In genomic region chr5:58462623-58463230, GRCh38 we compare ENCODE assay signal across 8 cellular contexts. TPM values are rescaled to one million over a fixed set of nuclear protein-coding genes. Genes with fewer than 3 reads are reported as not detected.
DNase-seq lines count a peak whose midpoint lies in the region; ATAC-seq, FAIRE-seq and TF ChIP-seq lines count a peak whose summit lies in the region.

No MANE protein-coding gene starts in this region.

- H3K27me3 ChIP-seq in CD4-positive, alpha-beta memory T cell (ENCODE audit: insufficient read depth, low read length): peaks cover 8% of the 10 kb centered on the region
- H3K27me3 ChIP-seq in OCI-LY3 (ENCODE audit: low read depth, low read length) (no peaks in the 10 kb centered on the region), K562 (ENCODE audit: control insufficient read depth in 2 of 2, insufficient read depth in 2 of 2, low read length in 2 of 2) (no peaks in the 10 kb centered on the region), testis (no peaks in the 10 kb centered on the region)

- no peak for FAIRE-seq in K562 (lab: Jason Lieb, UNC)

- H3K9ac ChIP-seq in OCI-LY3 (ENCODE audit: low read length) (peak overlapping the region; percentile 26; the same call in 1 of the 2 replicates), K562 (ENCODE audit: insufficient read depth in 1 of 2, low read depth in 2 of 2, low read length in 2 of 2) (no peak overlapping the region)

- H3K9me3 ChIP-seq in CD4-positive, alpha-beta memory T cell (ENCODE audit: control insufficient read depth in 1 of 2, low read length in 2 of 2): no peaks in the 10 kb centered on the region
- no peaks in the 10 kb centered on the region for H3K9me3 ChIP-seq in OCI-LY3 (ENCODE audit: insufficient read depth, low read length)
- H3K9me3 ChIP-seq in K562 (replicated peaks; ENCODE audit: control insufficient read depth, insufficient read depth, low read depth, low read length): no peaks in the 10 kb centered on the region
- no peaks in the 10 kb centered on the region for H3K9me3 ChIP-seq in testis

- CTCF ChIA-PET in CD4-positive, alpha-beta memory T cell (lab: Charles Lee; ENCODE audit: partially characterized antibody): interaction anchor here (0.7 to 10.2 kb wide), 9 partner anchors 683 to 1562 kb away, joined by 3 to 176 read pairs (median 30); no protein-coding TSS in a partner anchor
- CTCF ChIA-PET in K562 (lab: Yijun Ruan, JAX; ENCODE audit: low intra/inter-chr PET ratio): interaction anchor here (0.6 to 4.7 kb wide), 5 partner anchors 575 to 1562 kb away, joined by 3 to 49 read pairs (median 5); no protein-coding TSS in a partner anchor

- no peak overlapping the region for H3K27ac ChIP-seq in CD4-positive, alpha-beta memory T cell (ENCODE audit: low read depth, low read length)
- H3K27ac ChIP-seq in OCI-LY3 (ENCODE audit: low read length) (0 out of 2 replicates have a peak overlapping the region, but pooled peaks have one; percentile 7), K562 (ENCODE audit: extremely low read depth, low read depth, low read length) (no peak overlapping the region), testis (no peak overlapping the region)

- TF ChIP-seq POLR2A in K562 (conservative IDR thresholded peaks at IDR 0.05): no peak
- TF ChIP-seq POLR2A in testis (IDR thresholded peaks at IDR 0.05): no peak

- TF ChIP-seq CTCF in GM13977 (IDR thresholded peaks at IDR 0.05; ENCODE audit: extremely low read depth, insufficient read depth, missing control alignments): peak; percentile 55
- peak; percentile 61 for TF ChIP-seq CTCF in OCI-LY3 (IDR thresholded peaks at IDR 0.05; ENCODE audit: low read depth, low read length)
- TF ChIP-seq CTCF in K562 (IDR thresholded peaks at IDR 0.05 in 2 of 3, conservative IDR thresholded peaks at IDR 0.05 in 1 of 3; ENCODE audit: insufficient read depth in 2 of 3, low read depth in 1 of 3, low read length in 3 of 3): peak; percentile 7 to 55 (median 29); a peak in 3 of 6 replicates
- TF ChIP-seq CTCF in testis (IDR thresholded peaks at IDR 0.05): peak; percentile 33 to 73 (median 57)

- TF ChIP-seq EP300 in K562 (IDR thresholded peaks at IDR 0.05; ENCODE audit: low read length): no peak

- peak overlapping the region in 3 of 7 donors; percentile 10 to 51 (median 21) for H3K27ac Mint-ChIP-seq in CD4-positive, alpha-beta memory T cell

- H3K36me3 ChIP-seq in CD4-positive, alpha-beta memory T cell (ENCODE audit: insufficient read depth, low read length): no peaks in the 10 kb centered on the region
- no peaks in the 10 kb centered on the region for H3K36me3 ChIP-seq in OCI-LY3 (replicated peaks; ENCODE audit: low read depth, low read length)
- H3K36me3 ChIP-seq in K562 (ENCODE audit: control insufficient read depth, insufficient read depth, low read length): no peaks in the 10 kb centered on the region
- H3K36me3 ChIP-seq in testis (ENCODE audit: low read depth, missing control alignments): no peaks in the 10 kb centered on the region

- peaks cover 0 to 4% of the 10 kb centered on the region in 2 donors for H3K27me3 Mint-ChIP-seq in CD4-positive, alpha-beta memory T cell

- intact Hi-C loops in CD4-positive, alpha-beta memory T cell (cut with micrococcal nuclease): no loop called here
- intact Hi-C loops in K562 (cut with micrococcal nuclease): loop anchor here (1.0 to 2.0 kb wide), 4 partner anchors 574 to 1164 kb away; no protein-coding TSS in a partner anchor
- intact Hi-C loops in testis (cut with DNase I; ENCODE audit: low total_unique reads): loop anchor here (5.0 kb wide), 2 partner anchors 680 to 1165 kb away; no protein-coding TSS in a partner anchor

- no peak overlapping the region for H3K4me3 ChIP-seq in CD4-positive, alpha-beta memory T cell (ENCODE audit: low read length in 2 of 2)
- 0 out of 2 replicates have a peak overlapping the region, but pooled peaks have one; percentile 5 for H3K4me3 ChIP-seq in OCI-LY3 (ENCODE audit: low read length)
- no peak overlapping the region for H3K4me3 ChIP-seq in K562
- no peak overlapping the region for H3K4me3 ChIP-seq in testis

- H3K79me2 ChIP-seq in OCI-LY3 (ENCODE audit: low read length) (no peaks in the 10 kb centered on the region), K562 (ENCODE audit: control insufficient read depth, insufficient read depth, low read length) (no peaks in the 10 kb centered on the region)

- POLR2A ChIA-PET in CD4-positive, alpha-beta memory T cell (lab: Charles Lee; ENCODE audit: partially characterized antibody): interaction anchor here (3.2 kb wide), 1 partner anchor 1163 kb away, joined by 34 read pairs; no protein-coding TSS in a partner anchor
- POLR2A ChIA-PET in K562 (lab: Yijun Ruan, JAX): no interaction called here

- in situ Hi-C loops in GM13977 (cut with MboI; ENCODE audit: low pct_unique_long_range_greater_than_20kb, low sequenced_read_pairs, unreplicated experiment) (loop anchor here (25.0 kb wide), 2 partner anchors 575 to 675 kb away; no protein-coding TSS in a partner anchor), K562 (cut with MboI) (loop anchor here (10.0 to 25.0 kb wide), 3 partner anchors 675 to 1168 kb away; partner anchors contain the start of gene ACTBL2)

- H3K4me1 Mint-ChIP-seq in CD4-positive, alpha-beta memory T cell: peaks cover 3 to 16% (median 14%) of the 10 kb centered on the region in 4 donors

- no peaks in the 10 kb centered on the region for H4K20me1 ChIP-seq in OCI-LY3 (ENCODE audit: insufficient read depth, low read length)
- H4K20me1 ChIP-seq in K562 (replicated peaks; ENCODE audit: control insufficient read depth, insufficient read depth, low read length): no peaks in the 10 kb centered on the region

- peaks cover 12% of the 10 kb centered on the region for H3K4me1 ChIP-seq in CD4-positive, alpha-beta memory T cell (ENCODE audit: insufficient read depth, low read length)
- H3K4me1 ChIP-seq in OCI-LY3 (ENCODE audit: low read length) (peaks cover 25% of the 10 kb centered on the region), K562 (replicated peaks in 1 of 2; ENCODE audit: control insufficient read depth in 2 of 2, insufficient read depth in 2 of 2, low read length in 2 of 2) (peaks cover 0 to 12% of the 10 kb centered on the region in 2 experiments; a peak in 1 of 5 replicates), testis (no peaks in the 10 kb centered on the region)

- H3K4me3 Mint-ChIP-seq in CD4-positive, alpha-beta memory T cell: peak overlapping the region in 1 of 8 donors; percentile 1

- no peaks in the 10 kb centered on the region for H3K9me1 ChIP-seq in K562 (ENCODE audit: control insufficient read depth, insufficient read depth, low read length)

- no peaks in the 10 kb centered on the region for H3K9me3 Mint-ChIP-seq in CD4-positive, alpha-beta memory T cell

- peak; percentile 68 to 77 for TF ChIP-seq RAD21 in K562 (CRISPR knock-in tag; conservative IDR thresholded peaks at IDR 0.05 in 1 of 2, IDR thresholded peaks at IDR 0.05 in 1 of 2)

- peak; percentile 54 to 65 (median 63) for DNase-seq in CD4-positive, alpha-beta memory T cell
- DNase-seq in GM13977 (ENCODE audit: low spot score) (peak; percentile 50), K562 (ENCODE audit: extremely low read depth in 1 of 4, low spot score in 3 of 4) (peak; percentile 9 to 37 (median 16)), kidney tubule cell (ENCODE audit: low spot score) (peak; percentile 81), testis (peak; percentile 34)

- H2AFZ ChIP-seq in OCI-LY3 (ENCODE audit: low read depth, low read length): peak overlapping the region; percentile 41; the same call in 1 of the 2 replicates
- no peak overlapping the region for H2AFZ ChIP-seq in K562 (ENCODE audit: low read depth, low read length)

- ATAC-seq in K562: no peak
- no peak for ATAC-seq in activated CD4-positive, CD25-positive, alpha-beta regulatory T cell treated with anti-CD3 and anti-CD28 coated beads, Interleukin-2, amount 50 U/mL, for 24 hours
- no peak for ATAC-seq in HG03175 (IDR thresholded peaks at IDR 0.05; ENCODE audit: unreplicated experiment)

- WGBS in K562 (ENCODE audit: insufficient coverage, low coverage, missing lambda C conversion rate): 5% methylated on average over 4 of the region's 4 CpGs
- WGBS in testis, 2 donors: 9 to 14% methylated on average over 4 of the region's 4 CpGs

- H3K4me2 ChIP-seq in OCI-LY3 (ENCODE audit: low read length) (peak overlapping the region; percentile 56), K562 (ENCODE audit: insufficient read depth, low read length) (no peak overlapping the region)

- peaks cover 0 to 3% of the 10 kb centered on the region in 2 donors for H3K36me3 Mint-ChIP-seq in CD4-positive, alpha-beta memory T cell

- no TSS peak for BruUV-seq in K562 (replicated peaks; lab: Mats Ljungman, UMichigan)

RNA-seq across cellular contexts. Expression of gene PLK2, which starts 2.8 kb away (rescaled TPM):
- total RNA-seq in CD4-positive, alpha-beta memory T cell: 1 to 10 TPM; 6.3 to 8.2 TPM
- 1 to 10 TPM; 2.2 to 6.5 TPM for polyA plus RNA-seq in CD4-positive, alpha-beta memory T cell
- not detected in 2 replicates for total RNA-seq in K562 (2011; cell fraction: chromatin; rRNA removed; ENCODE audit: low replicate concordance)
- total RNA-seq in K562 (2011; cell fraction: nucleolus; rRNA removed): not detected in 2 replicates
- not detected in 2 replicates for total RNA-seq in K562 (2011; cell fraction: nucleoplasm; rRNA removed)
- not detected in 2 replicates for total RNA-seq in K562 (2014; rRNA removed)
- total RNA-seq in K562 (2014; rRNA removed; fragmentation: Illumina TruSeq; extraction: Trizol): not detected in 2 replicates
- not detected in 2 replicates for total RNA-seq in K562 (2015; rRNA removed; fragmentation: Illumina TruSeq; extraction: Trizol)
- 0.54 and 0.58 TPM in 2 replicates for total RNA-seq in K562 (2021)
- not detected in 2 replicates for polyA plus RNA-seq in K562 (2011; rRNA removed)
- polyA plus RNA-seq in K562 (2011; cell fraction: cytosol; rRNA removed): 0.07 TPM in 1 of 2 replicates, not detected in the other
- polyA plus RNA-seq in K562 (2011; cell fraction: nucleus; rRNA removed): not detected in 2 replicates
- polyA plus RNA-seq in K562 (2012): not detected in 2 replicates
- not detected in 2 replicates for polyA plus RNA-seq in K562 (2014; fragmentation: Illumina TruSeq; extraction: Trizol)
- not detected for polyA plus RNA-seq in K562 (2014; fragmentation: Nextera tagmentation; extraction: Ambion mirVana)
- polyA plus RNA-seq in K562 (2014; rRNA removed): not detected in 2 replicates
- polyA minus RNA-seq in K562 (2011; rRNA and poly(A)+ RNA removed): not detected in 2 replicates
- not detected in 2 replicates for polyA minus RNA-seq in K562 (2011; cell fraction: cytosol; rRNA and poly(A)+ RNA removed)
- polyA minus RNA-seq in K562 (2011; cell fraction: nucleus; rRNA and poly(A)+ RNA removed): 0.56 TPM in 1 of 2 replicates, not detected in the other
- total RNA-seq in testis: 10 to 100 TPM; 55.3 to 88.4 TPM
- polyA plus RNA-seq in testis (ENCODE audit: insufficient read depth, low read depth, low replicate concordance): 87.8 TPM

RNA-seq across cellular contexts. Expression of gene GAPT, which starts 28.5 kb away (rescaled TPM):
- not detected for total RNA-seq in CD4-positive, alpha-beta memory T cell
- polyA plus RNA-seq in CD4-positive, alpha-beta memory T cell: 1 to 10 TPM in 1 of 2 donors, not detected in 1; 2.0 TPM
- not detected in 2 replicates for total RNA-seq in K562 (2011; cell fraction: chromatin; rRNA removed; ENCODE audit: low replicate concordance)
- not detected in 2 replicates for total RNA-seq in K562 (2011; cell fraction: nucleolus; rRNA removed)
- not detected in 2 replicates for total RNA-seq in K562 (2011; cell fraction: nucleoplasm; rRNA removed)
- total RNA-seq in K562 (2014; rRNA removed) (not detected in 2 replicates), K562 (2014; rRNA removed; fragmentation: Illumina TruSeq; extraction: Trizol) (not detected in 2 replicates), K562 (2015; rRNA removed; fragmentation: Illumina TruSeq; extraction: Trizol) (not detected in 2 replicates), K562 (2021) (not detected in 2 replicates), testis (1 to 10 TPM in 1 of 2 donors, under 1 TPM in 1; 0.62 to 1.9 TPM)
- polyA plus RNA-seq in K562 (2011; rRNA removed) (not detected in 2 replicates), K562 (2014; fragmentation: Illumina TruSeq; extraction: Trizol) (not detected in 2 replicates), K562 (2014; fragmentation: Nextera tagmentation; extraction: Ambion mirVana) (not detected), K562 (2014; rRNA removed) (not detected in 2 replicates), testis (ENCODE audit: insufficient read depth, low read depth, low replicate concordance) (0.58 TPM)
- not detected in 2 replicates for polyA plus RNA-seq in K562 (2011; cell fraction: cytosol; rRNA removed)
- not detected in 2 replicates for polyA plus RNA-seq in K562 (2011; cell fraction: nucleus; rRNA removed)
- not detected in 2 replicates for polyA plus RNA-seq in K562 (2012)
- not detected in 2 replicates for polyA minus RNA-seq in K562 (2011; rRNA and poly(A)+ RNA removed)
- polyA minus RNA-seq in K562 (2011; cell fraction: cytosol; rRNA and poly(A)+ RNA removed): not detected in 2 replicates
- polyA minus RNA-seq in K562 (2011; cell fraction: nucleus; rRNA and poly(A)+ RNA removed): not detected in 2 replicates

Comparison
In these comparisons a context has a peak if more than half of its experiments do, and no peak if none do; other contexts are left out.
1. DNase-seq: peak in every context shown above with its lines; median percentile 81 in kidney tubule cell; 63 in CD4-positive, alpha-beta memory T cell; 50 in GM13977; 34 in testis; 16 in K562.
2. RNA of gene PLK2, which starts 2.8 kb away (total RNA-seq): 55.3 to 88.4 TPM in testis; 6.3 to 8.2 TPM in CD4-positive, alpha-beta memory T cell and 0.54 to 0.58 TPM in K562; every median in the first group is over 4 times any median in the second.
3. Peak in every context shown above with its lines, with median percentiles within 50 percentile points of each other: CTCF ChIP-seq.